6 cellular contexts compared by ENCODE assay signal in the genomic region with DNA sequence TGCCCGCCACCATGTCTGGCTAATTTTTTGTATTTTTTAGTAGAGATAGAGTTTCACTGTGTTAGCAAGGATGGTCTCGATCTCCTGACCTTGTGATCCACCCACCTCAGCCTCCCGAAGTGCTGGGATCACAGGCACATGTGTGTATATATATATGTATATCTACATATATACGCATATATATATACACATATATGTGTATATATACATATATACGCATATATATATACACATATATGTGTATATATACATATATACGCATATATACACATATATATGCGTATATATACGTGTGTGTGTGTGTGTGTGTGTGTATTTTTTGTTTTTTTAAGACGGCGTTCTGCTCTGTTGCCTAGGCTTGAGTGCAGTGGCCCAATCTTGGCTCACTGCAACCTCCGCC. TPM values are rescaled to one million over a fixed set of nuclear protein-coding genes. Genes with fewer than 3 reads are reported as not detected.
A peak's percentile ranks its signal among the peaks of the same experiment; 100 is the strongest.
DNase-seq lines count a peak whose midpoint lies in the region; ATAC-seq, FAIRE-seq and TF ChIP-seq lines count a peak whose summit lies in the region.
"Not testable (repeated sequence)": the region's sequence is repeated elsewhere in the genome, so short reads cannot be mapped to it uniquely, and the experiment has no call there.

No MANE protein-coding gene starts in this region.

- not testable (repeated sequence) for H3K9me3 Mint-ChIP-seq in neural crest cell

- FAIRE-seq in K562 (lab: Jason Lieb, UNC): not testable (repeated sequence)

- 93% methylated on average over 11 of the region's 11 CpGs for WGBS in K562 (ENCODE audit: insufficient coverage, low coverage, missing lambda C conversion rate)
- WGBS in sigmoid colon, 2 donors: 93 to 94% methylated on average over 11 of the region's 11 CpGs

- in situ Hi-C loops in K562 (cut with MboI): not testable (repeated sequence)

- CTCF ChIA-PET in K562 (lab: Yijun Ruan, JAX; ENCODE audit: low intra/inter-chr PET ratio): not testable (repeated sequence)

- H3K9me1 ChIP-seq in K562 (ENCODE audit: control insufficient read depth, insufficient read depth, low read length): not testable (repeated sequence)

- H3K27ac ChIP-seq in C4-2B (peak overlapping the region; percentile 28; the same call in 1 of the 2 replicates), VCaP (peak overlapping the region; percentile 91)
- H3K27ac ChIP-seq in K562 (ENCODE audit: extremely low read depth, low read depth, low read length); lower lobe of right lung; sigmoid colon: not testable (repeated sequence)

- not testable (repeated sequence) for H3K27ac Mint-ChIP-seq in neural crest cell (ENCODE audit: unreplicated experiment)

- H3K79me2 ChIP-seq in K562 (ENCODE audit: control insufficient read depth, insufficient read depth, low read length): peaks cover 64% of the 10 kb centered on the region

- DNase-seq in K562 (ENCODE audit: extremely low read depth in 1 of 4, low spot score in 3 of 4); neural crest cell (ENCODE audit: low read depth, low spot score): not testable (repeated sequence)
- DNase-seq in lower lobe of right lung: peak; percentile 3
- peak; percentile 7 for DNase-seq in sigmoid colon

- not testable (repeated sequence) for H2AFZ ChIP-seq in K562 (ENCODE audit: low read depth, low read length)

- not testable (repeated sequence) for H4K20me1 ChIP-seq in K562 (replicated peaks; ENCODE audit: control insufficient read depth, insufficient read depth, low read length)

- not testable (repeated sequence) for H3K27me3 ChIP-seq in K562 (ENCODE audit: control insufficient read depth in 2 of 2, insufficient read depth in 2 of 2, low read length in 2 of 2); lower lobe of right lung (ENCODE audit: low read depth); sigmoid colon

- H3K4me3 Mint-ChIP-seq in neural crest cell: peak overlapping the region; percentile 77

- H3K27me3 Mint-ChIP-seq in neural crest cell (ENCODE audit: low read depth): not testable (repeated sequence)

- ATAC-seq in K562, lower lobe of right lung: not testable (repeated sequence)

- not testable (repeated sequence) for H3K9me3 ChIP-seq in K562 (replicated peaks; ENCODE audit: control insufficient read depth, insufficient read depth, low read depth, low read length); lower lobe of right lung; sigmoid colon

- peaks cover 14% of the 10 kb centered on the region for H3K4me1 Mint-ChIP-seq in neural crest cell

- POLR2A ChIA-PET in K562 (lab: Yijun Ruan, JAX): interaction anchor here (7.8 kb wide), 1 partner anchor 9 kb away, joined by 197 read pairs; a partner anchor contains a TSS

- peaks cover 0 to 12% of the 10 kb centered on the region in 2 experiments; a peak in 2 of 5 replicates for H3K4me1 ChIP-seq in K562 (replicated peaks in 1 of 2; ENCODE audit: control insufficient read depth in 2 of 2, insufficient read depth in 2 of 2, low read length in 2 of 2)
- peaks cover 16% of the 10 kb centered on the region for H3K4me1 ChIP-seq in lower lobe of right lung
- peaks cover 0 to 18% (median 14%) of the 10 kb centered on the region in 4 donors for H3K4me1 ChIP-seq in sigmoid colon

- H3K36me3 ChIP-seq in K562 (ENCODE audit: control insufficient read depth, insufficient read depth, low read length): peaks cover 81% of the 10 kb centered on the region
- H3K36me3 ChIP-seq in lower lobe of right lung: peaks cover 78% of the 10 kb centered on the region
- H3K36me3 ChIP-seq in sigmoid colon: peaks cover 6 to 78% (median 23%) of the 10 kb centered on the region in 4 donors

- not testable (repeated sequence) for TF ChIP-seq CTCF in C4-2B (conservative IDR thresholded peaks at IDR 0.05); VCaP (conservative IDR thresholded peaks at IDR 0.05); K562 (IDR thresholded peaks at IDR 0.05 in 2 of 3, conservative IDR thresholded peaks at IDR 0.05 in 1 of 3; ENCODE audit: insufficient read depth in 2 of 3, low read depth in 1 of 3, low read length in 3 of 3); lower lobe of right lung (IDR thresholded peaks at IDR 0.05); neural crest cell (conservative IDR thresholded peaks at IDR 0.05); sigmoid colon (IDR thresholded peaks at IDR 0.05)

- not testable (repeated sequence) for TF ChIP-seq EP300 in K562 (IDR thresholded peaks at IDR 0.05; ENCODE audit: low read length); sigmoid colon (IDR thresholded peaks at IDR 0.05)

- intact Hi-C loops in K562 (cut with micrococcal nuclease); lower lobe of right lung (cut with DNase I); sigmoid colon (cut with DNase I): not testable (repeated sequence)

- not testable (repeated sequence) for TF ChIP-seq RAD21 in K562 (CRISPR knock-in tag; conservative IDR thresholded peaks at IDR 0.05 in 1 of 2, IDR thresholded peaks at IDR 0.05 in 1 of 2)

- H3K36me3 Mint-ChIP-seq in neural crest cell (ENCODE audit: low read depth): peaks cover 19% of the 10 kb centered on the region

- not testable (repeated sequence) for TF ChIP-seq POLR2A in K562 (conservative IDR thresholded peaks at IDR 0.05); sigmoid colon (IDR thresholded peaks at IDR 0.05)

- not testable (repeated sequence) for BruUV-seq in K562 (replicated peaks; lab: Mats Ljungman, UMichigan)

- not testable (repeated sequence) for H3K4me2 ChIP-seq in K562 (ENCODE audit: insufficient read depth, low read length)

- H3K9ac ChIP-seq in K562 (ENCODE audit: insufficient read depth in 1 of 2, low read depth in 2 of 2, low read length in 2 of 2): not testable (repeated sequence)

- H3K4me3 ChIP-seq in K562, lower lobe of right lung, sigmoid colon: not testable (repeated sequence)

RNA-seq across cellular contexts. Expression of a gene that starts 4.9 kb away (rescaled TPM):
- 96.3 and 113 TPM in 2 replicates for total RNA-seq in K562 (2011; cell fraction: chromatin; rRNA removed; ENCODE audit: low replicate concordance)
- 53.2 and 60.7 TPM in 2 replicates for total RNA-seq in K562 (2011; cell fraction: nucleolus; rRNA removed)
- total RNA-seq in K562 (2011; cell fraction: nucleoplasm; rRNA removed): 112 and 144 TPM in 2 replicates
- 149 and 175 TPM in 2 replicates for total RNA-seq in K562 (2014; rRNA removed)
- 172 and 175 TPM in 2 replicates for total RNA-seq in K562 (2014; rRNA removed; fragmentation: Illumina TruSeq; extraction: Trizol)
- total RNA-seq in K562 (2015; rRNA removed; fragmentation: Illumina TruSeq; extraction: Trizol): 144 and 151 TPM in 2 replicates
- 126 and 141 TPM in 2 replicates for total RNA-seq in K562 (2021)
- 159 and 167 TPM in 2 replicates for polyA plus RNA-seq in K562 (2011; rRNA removed)
- polyA plus RNA-seq in K562 (2011; cell fraction: cytosol; rRNA removed): 81.9 and 157 TPM in 2 replicates
- 74.8 and 105 TPM in 2 replicates for polyA plus RNA-seq in K562 (2011; cell fraction: nucleus; rRNA removed)
- polyA plus RNA-seq in K562 (2012): 80.0 and 120 TPM in 2 replicates
- polyA plus RNA-seq in K562 (2014; fragmentation: Illumina TruSeq; extraction: Trizol): 133 and 138 TPM in 2 replicates
- polyA plus RNA-seq in K562 (2014; fragmentation: Nextera tagmentation; extraction: Ambion mirVana): 10 to 100 TPM; 46.5 to 51.7 TPM
- polyA plus RNA-seq in K562 (2014; rRNA removed): 159 and 175 TPM in 2 replicates
- polyA minus RNA-seq in K562 (2011; rRNA and poly(A)+ RNA removed): 59.4 and 74.4 TPM in 2 replicates
- polyA minus RNA-seq in K562 (2011; cell fraction: cytosol; rRNA and poly(A)+ RNA removed): 29.4 and 34.5 TPM in 2 replicates
- polyA minus RNA-seq in K562 (2011; cell fraction: nucleus; rRNA and poly(A)+ RNA removed): 17.0 and 32.8 TPM in 2 replicates
- total RNA-seq in lower lobe of right lung: 46.6 TPM
- 54.8 and 57.5 TPM in 2 replicates for total RNA-seq in neural crest cell
- 10 to 100 TPM; 47.9 to 78.7 (median 50.9) TPM for total RNA-seq in sigmoid colon
- 10 to 100 TPM; 41.2 to 47.2 (median 42.0) TPM for polyA plus RNA-seq in sigmoid colon

RNA-seq across cellular contexts. Expression of a gene that starts 7.8 kb away (rescaled TPM):
- 27.3 and 126 TPM in 2 replicates for total RNA-seq in K562 (2011; cell fraction: chromatin; rRNA removed; ENCODE audit: low replicate concordance)
- 89.4 and 103 TPM in 2 replicates for total RNA-seq in K562 (2011; cell fraction: nucleolus; rRNA removed)
- total RNA-seq in K562 (2011; cell fraction: nucleoplasm; rRNA removed): 56.7 and 62.0 TPM in 2 replicates
- total RNA-seq in K562 (2014; rRNA removed) (126 and 144 TPM in 2 replicates), K562 (2014; rRNA removed; fragmentation: Illumina TruSeq; extraction: Trizol) (17.4 and 25.8 TPM in 2 replicates), K562 (2015; rRNA removed; fragmentation: Illumina TruSeq; extraction: Trizol) (56.5 and 58.4 TPM in 2 replicates), K562 (2021) (108 and 109 TPM in 2 replicates), lower lobe of right lung (44.2 TPM), neural crest cell (88.9 and 89.6 TPM in 2 replicates), sigmoid colon (10 to 100 TPM; 20.2 to 24.4 (median 23.3) TPM)
- polyA plus RNA-seq in K562 (2011; rRNA removed) (60.1 and 72.7 TPM in 2 replicates), K562 (2014; fragmentation: Illumina TruSeq; extraction: Trizol) (90.2 and 141 TPM in 2 replicates), K562 (2014; fragmentation: Nextera tagmentation; extraction: Ambion mirVana) (1 to 10 TPM; 3.9 to 9.9 TPM), K562 (2014; rRNA removed) (127 and 128 TPM in 2 replicates), sigmoid colon (100 to 1,000 TPM in 2 of 3 donors, 10 to 100 TPM in 1; 99.6 to 121 (median 120) TPM)
- polyA plus RNA-seq in K562 (2011; cell fraction: cytosol; rRNA removed): 89.6 and 223 TPM in 2 replicates
- 141 and 217 TPM in 2 replicates for polyA plus RNA-seq in K562 (2011; cell fraction: nucleus; rRNA removed)
- 97.6 and 103 TPM in 2 replicates for polyA plus RNA-seq in K562 (2012)
- 21.3 and 39.9 TPM in 2 replicates for polyA minus RNA-seq in K562 (2011; rRNA and poly(A)+ RNA removed)
- 64.0 and 69.4 TPM in 2 replicates for polyA minus RNA-seq in K562 (2011; cell fraction: cytosol; rRNA and poly(A)+ RNA removed)
- 25.7 and 26.4 TPM in 2 replicates for polyA minus RNA-seq in K562 (2011; cell fraction: nucleus; rRNA and poly(A)+ RNA removed)

RNA-seq across cellular contexts. Expression of a gene that starts 17.4 kb away (rescaled TPM):
- 48.0 and 134 TPM in 2 replicates for total RNA-seq in K562 (2011; cell fraction: chromatin; rRNA removed; ENCODE audit: low replicate concordance)
- 107 and 108 TPM in 2 replicates for total RNA-seq in K562 (2011; cell fraction: nucleolus; rRNA removed)
- total RNA-seq in K562 (2011; cell fraction: nucleoplasm; rRNA removed): 54.4 and 66.4 TPM in 2 replicates
- total RNA-seq in K562 (2014; rRNA removed) (130 and 133 TPM in 2 replicates), K562 (2014; rRNA removed; fragmentation: Illumina TruSeq; extraction: Trizol) (36.8 and 48.3 TPM in 2 replicates), K562 (2015; rRNA removed; fragmentation: Illumina TruSeq; extraction: Trizol) (86.2 and 91.3 TPM in 2 replicates), K562 (2021) (108 and 112 TPM in 2 replicates), lower lobe of right lung (49.8 TPM), neural crest cell (47.1 and 47.2 TPM in 2 replicates), sigmoid colon (10 to 100 TPM in 1 of 4 donors, 1 to 10 TPM in 3; 7.8 to 11.5 (median 9.5) TPM)
- polyA plus RNA-seq in K562 (2011; rRNA removed) (88.3 and 104 TPM in 2 replicates), K562 (2014; fragmentation: Illumina TruSeq; extraction: Trizol) (96.6 and 108 TPM in 2 replicates), K562 (2014; fragmentation: Nextera tagmentation; extraction: Ambion mirVana) (10 to 100 TPM in 1 of 2 experiments, 1 to 10 TPM in 1; 8.4 to 48.4 TPM), K562 (2014; rRNA removed) (125 and 139 TPM in 2 replicates), sigmoid colon (100 to 1,000 TPM; 131 to 208 (median 207) TPM)
- polyA plus RNA-seq in K562 (2011; cell fraction: cytosol; rRNA removed): 132 and 175 TPM in 2 replicates
- 105 and 111 TPM in 2 replicates for polyA plus RNA-seq in K562 (2011; cell fraction: nucleus; rRNA removed)
- 89.3 and 129 TPM in 2 replicates for polyA plus RNA-seq in K562 (2012)
- 33.6 and 40.5 TPM in 2 replicates for polyA minus RNA-seq in K562 (2011; rRNA and poly(A)+ RNA removed)
- 29.0 and 36.3 TPM in 2 replicates for polyA minus RNA-seq in K562 (2011; cell fraction: cytosol; rRNA and poly(A)+ RNA removed)
- 28.5 and 41.0 TPM in 2 replicates for polyA minus RNA-seq in K562 (2011; cell fraction: nucleus; rRNA and poly(A)+ RNA removed)

RNA-seq across cellular contexts. Expression of a gene that starts 39.9 kb away (rescaled TPM):
- total RNA-seq in K562 (2011; cell fraction: chromatin; rRNA removed; ENCODE audit: low replicate concordance): 40.0 and 60.8 TPM in 2 replicates
- 22.4 and 23.7 TPM in 2 replicates for total RNA-seq in K562 (2011; cell fraction: nucleolus; rRNA removed)
- 31.1 and 33.1 TPM in 2 replicates for total RNA-seq in K562 (2011; cell fraction: nucleoplasm; rRNA removed)
- 61.3 and 70.8 TPM in 2 replicates for total RNA-seq in K562 (2014; rRNA removed)
- 74.1 and 75.8 TPM in 2 replicates for total RNA-seq in K562 (2014; rRNA removed; fragmentation: Illumina TruSeq; extraction: Trizol)
- 77.6 and 80.0 TPM in 2 replicates for total RNA-seq in K562 (2015; rRNA removed; fragmentation: Illumina TruSeq; extraction: Trizol)
- total RNA-seq in K562 (2021): 66.6 and 70.8 TPM in 2 replicates
- polyA plus RNA-seq in K562 (2011; rRNA removed): 29.7 and 33.3 TPM in 2 replicates
- 13.9 and 14.8 TPM in 2 replicates for polyA plus RNA-seq in K562 (2011; cell fraction: cytosol; rRNA removed)
- 24.7 and 25.8 TPM in 2 replicates for polyA plus RNA-seq in K562 (2011; cell fraction: nucleus; rRNA removed)
- polyA plus RNA-seq in K562 (2012): 28.7 and 53.0 TPM in 2 replicates
- polyA plus RNA-seq in K562 (2014; fragmentation: Illumina TruSeq; extraction: Trizol): 80.6 and 98.6 TPM in 2 replicates
- 10 to 100 TPM; 31.9 to 53.6 TPM for polyA plus RNA-seq in K562 (2014; fragmentation: Nextera tagmentation; extraction: Ambion mirVana)
- 44.4 and 48.7 TPM in 2 replicates for polyA plus RNA-seq in K562 (2014; rRNA removed)
- 35.1 and 35.7 TPM in 2 replicates for polyA minus RNA-seq in K562 (2011; rRNA and poly(A)+ RNA removed)
- 25.7 and 34.4 TPM in 2 replicates for polyA minus RNA-seq in K562 (2011; cell fraction: cytosol; rRNA and poly(A)+ RNA removed)
- 10.5 and 19.7 TPM in 2 replicates for polyA minus RNA-seq in K562 (2011; cell fraction: nucleus; rRNA and poly(A)+ RNA removed)
- 64.2 TPM for total RNA-seq in lower lobe of right lung
- total RNA-seq in neural crest cell: 43.1 and 45.8 TPM in 2 replicates
- total RNA-seq in sigmoid colon: 10 to 100 TPM; 25.7 to 29.9 (median 26.7) TPM
- 10 to 100 TPM; 12.3 to 18.3 (median 15.0) TPM for polyA plus RNA-seq in sigmoid colon

RNA-seq across cellular contexts. Expression of a gene that starts 42.1 kb away (rescaled TPM):
- total RNA-seq in K562 (2011; cell fraction: chromatin; rRNA removed; ENCODE audit: low replicate concordance): 44.6 and 54.9 TPM in 2 replicates
- 33.6 and 36.7 TPM in 2 replicates for total RNA-seq in K562 (2011; cell fraction: nucleolus; rRNA removed)
- 43.8 and 70.2 TPM in 2 replicates for total RNA-seq in K562 (2011; cell fraction: nucleoplasm; rRNA removed)
- total RNA-seq in K562 (2014; rRNA removed): 24.2 TPM in 2 replicates
- 14.7 and 18.8 TPM in 2 replicates for total RNA-seq in K562 (2014; rRNA removed; fragmentation: Illumina TruSeq; extraction: Trizol)
- 15.5 and 18.0 TPM in 2 replicates for total RNA-seq in K562 (2015; rRNA removed; fragmentation: Illumina TruSeq; extraction: Trizol)
- total RNA-seq in K562 (2021): 19.5 and 20.3 TPM in 2 replicates
- polyA plus RNA-seq in K562 (2011; rRNA removed): 37.8 and 43.1 TPM in 2 replicates
- polyA plus RNA-seq in K562 (2011; cell fraction: cytosol; rRNA removed): 29.4 and 39.5 TPM in 2 replicates
- polyA plus RNA-seq in K562 (2011; cell fraction: nucleus; rRNA removed): 22.1 and 29.0 TPM in 2 replicates
- polyA plus RNA-seq in K562 (2012): 21.8 and 49.2 TPM in 2 replicates
- polyA plus RNA-seq in K562 (2014; fragmentation: Illumina TruSeq; extraction: Trizol): 22.6 and 23.9 TPM in 2 replicates
- 10 to 100 TPM; 73.0 to 82.2 TPM for polyA plus RNA-seq in K562 (2014; fragmentation: Nextera tagmentation; extraction: Ambion mirVana)
- polyA plus RNA-seq in K562 (2014; rRNA removed): 23.2 and 24.6 TPM in 2 replicates
- polyA minus RNA-seq in K562 (2011; rRNA and poly(A)+ RNA removed): 26.6 and 26.7 TPM in 2 replicates
- polyA minus RNA-seq in K562 (2011; cell fraction: cytosol; rRNA and poly(A)+ RNA removed): 9.7 and 10.6 TPM in 2 replicates
- polyA minus RNA-seq in K562 (2011; cell fraction: nucleus; rRNA and poly(A)+ RNA removed): 8.5 and 13.7 TPM in 2 replicates
- total RNA-seq in lower lobe of right lung: 39.3 TPM
- 15.6 and 17.4 TPM in 2 replicates for total RNA-seq in neural crest cell
- total RNA-seq in sigmoid colon: 10 to 100 TPM; 24.8 to 47.4 (median 37.9) TPM
- 100 to 1,000 TPM in 2 of 3 donors, 10 to 100 TPM in 1; 56.6 to 156 (median 118) TPM for polyA plus RNA-seq in sigmoid colon
